ENCODE assay signal across 8 cellular contexts in the genomic region with DNA sequence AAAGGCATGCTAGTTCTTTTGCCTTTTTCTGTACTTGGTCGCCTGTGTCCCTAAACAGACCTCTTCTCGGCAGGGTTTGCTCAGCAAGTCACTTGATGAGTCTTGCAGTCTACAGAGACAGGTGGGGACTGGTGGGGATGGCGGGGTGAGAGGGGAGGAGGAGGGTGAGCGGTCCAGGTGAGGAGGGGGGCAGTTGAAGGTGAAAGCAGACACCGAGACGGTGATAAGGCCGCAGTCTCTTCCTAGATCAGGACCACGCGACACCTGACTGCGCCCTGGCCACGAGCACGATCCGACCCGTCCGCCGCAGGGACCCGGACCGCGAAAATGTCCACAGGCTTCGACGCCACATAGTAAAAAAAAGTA. TPM values are rescaled to one million over a fixed set of nuclear protein-coding genes. Genes with fewer than 3 reads are reported as not detected.
A peak's percentile ranks its signal among the peaks of the same experiment; 100 is the strongest.
DNase-seq lines count a peak whose midpoint lies in the region; ATAC-seq and TF ChIP-seq lines count a peak whose summit lies in the region.

No MANE protein-coding gene starts in this region.

- H3K9ac ChIP-seq in Karpas-422 (ENCODE audit: low read length): peak overlapping the region; percentile 94

- H3K4me3 Mint-ChIP-seq in activated T-cell treated with anti-CD3 and anti-CD28 coated beads, Interleukin-2, amount 50 U/mL, for 72 hours: peak overlapping the region; percentile 97

- H3K27me3 Mint-ChIP-seq in activated T-cell treated with anti-CD3 and anti-CD28 coated beads, Interleukin-2, amount 50 U/mL, for 72 hours (ENCODE audit: low read depth): no peaks in the 10 kb centered on the region

- H3K36me3 Mint-ChIP-seq in activated T-cell treated with anti-CD3 and anti-CD28 coated beads, Interleukin-2, amount 50 U/mL, for 72 hours (ENCODE audit: insufficient read depth in 2 of 2): peaks cover 4 to 30% of the 10 kb centered on the region in 2 donors

- DNase-seq in AG04450 (ENCODE audit: low read depth, low spot score) (no peak), Karpas-422 (no peak), left cardiac atrium (no peak), sigmoid colon (no peak), LoVo (ENCODE audit: low spot score) (no peak)
- DNase-seq in activated T-cell treated with anti-CD3 and anti-CD28 coated beads, Interleukin-2, amount 50 U/mL, for 72 hours: peak; percentile 40 to 51

- peaks cover 22% of the 10 kb centered on the region for H3K4me1 ChIP-seq in Karpas-422 (ENCODE audit: low read length)
- H3K4me1 ChIP-seq in sigmoid colon: peaks cover 0 to 13% (median 9%) of the 10 kb centered on the region in 4 donors

- H3K4me1 Mint-ChIP-seq in activated T-cell treated with anti-CD3 and anti-CD28 coated beads, Interleukin-2, amount 50 U/mL, for 72 hours (ENCODE audit: low read depth): peaks cover 49% of the 10 kb centered on the region

- H3K27ac ChIP-seq in AG04450 (ENCODE audit: low read depth, low read length): peak overlapping the region; percentile 72
- peak overlapping the region; percentile 82 for H3K27ac ChIP-seq in Karpas-422 (ENCODE audit: low read length)
- H3K27ac ChIP-seq in sigmoid colon: peak overlapping the region; percentile 81 to 88 (median 86)

- intact Hi-C loops in left cardiac atrium (cut with DNase I): no loop called here
- intact Hi-C loops in sigmoid colon (cut with DNase I): loop anchor here (5.0 kb wide), 1 partner anchor 754 kb away; the partner anchor contains the start of gene SDHAF3

- peak overlapping the region; percentile 96 for H3K4me3 ChIP-seq in AG04450 (ENCODE audit: low read depth, low read length)
- H3K4me3 ChIP-seq in Karpas-422 (ENCODE audit: low read length): peak overlapping the region; percentile 96
- peak overlapping the region; percentile 71 to 87 (median 78) for H3K4me3 ChIP-seq in sigmoid colon

- peak; percentile 6 for ATAC-seq in GM19025 (IDR thresholded peaks at IDR 0.05; ENCODE audit: low read depth, unreplicated experiment)
- ATAC-seq in activated T-cell treated with anti-CD3 and anti-CD28 coated beads, Interleukin-2, amount 50 U/mL, for 72 hours (replicated peaks in 1 of 2): peak; percentile 23 to 26
- peak; percentile 4 to 29 for ATAC-seq in left cardiac atrium
- ATAC-seq in HG03196 (IDR thresholded peaks at IDR 0.05; ENCODE audit: unreplicated experiment): no peak

- no peaks in the 10 kb centered on the region for H3K9me3 Mint-ChIP-seq in activated T-cell treated with anti-CD3 and anti-CD28 coated beads, Interleukin-2, amount 50 U/mL, for 72 hours

- H3K79me2 ChIP-seq in Karpas-422 (ENCODE audit: low read length): peaks cover 29% of the 10 kb centered on the region

- 1 to 4% methylated on average over 21 of the region's 21 CpGs for WGBS in sigmoid colon, 2 donors

- H3K4me2 ChIP-seq in Karpas-422 (ENCODE audit: low read depth, low read length, poor library complexity, severe bottlenecking): peak overlapping the region; percentile 99

- H3K9me3 ChIP-seq in AG04450 (ENCODE audit: control insufficient read depth, insufficient read depth, low read length) (no peaks in the 10 kb centered on the region; the same call in 1 of the 2 replicates), Karpas-422 (ENCODE audit: low read length) (no peaks in the 10 kb centered on the region), sigmoid colon (no peaks in the 10 kb centered on the region)

- H3K27ac Mint-ChIP-seq in activated T-cell treated with anti-CD3 and anti-CD28 coated beads, Interleukin-2, amount 50 U/mL, for 72 hours: peak overlapping the region; percentile 97

- peaks cover 11% of the 10 kb centered on the region for H3K36me3 ChIP-seq in Karpas-422 (ENCODE audit: insufficient read depth, low read length)
- H3K36me3 ChIP-seq in sigmoid colon: peaks cover 0 to 16% (median 0%) of the 10 kb centered on the region in 4 donors

- no peaks in the 10 kb centered on the region for H3K9me2 ChIP-seq in Karpas-422 (replicated peaks; ENCODE audit: insufficient read depth, low read length)

- POLR2A ChIA-PET in AG04450 (lab: Yijun Ruan, JAX): no interaction called here

- peak overlapping the region; percentile 82 for H2AFZ ChIP-seq in Karpas-422 (ENCODE audit: low read length)

- no peak for TF ChIP-seq POLR2A in sigmoid colon (IDR thresholded peaks at IDR 0.05)

- TF ChIP-seq CTCF in AG04450 (IDR thresholded peaks at IDR 0.05; ENCODE audit: low read depth, low read length) (no peak), sigmoid colon (IDR thresholded peaks at IDR 0.05) (no peak)

- H4K20me1 ChIP-seq in Karpas-422 (ENCODE audit: insufficient read depth, low read depth, low read length): no peaks in the 10 kb centered on the region

- no peaks in the 10 kb centered on the region for H3K27me3 ChIP-seq in AG04450 (ENCODE audit: control insufficient read depth, insufficient read depth, low read length)
- no peaks in the 10 kb centered on the region for H3K27me3 ChIP-seq in Karpas-422 (ENCODE audit: low read length)
- H3K27me3 ChIP-seq in sigmoid colon: no peaks in the 10 kb centered on the region

- no peak for TF ChIP-seq EP300 in sigmoid colon (IDR thresholded peaks at IDR 0.05)

- CTCF ChIA-PET in AG04450 (lab: Charles Lee): interaction anchor here (1.1 to 1.6 kb wide), 3 partner anchors 15 to 297 kb away, joined by 3 to 11 read pairs (median 3); no protein-coding TSS in a partner anchor

RNA-seq across cellular contexts. Expression of gene ASNS, which starts 0.6 kb away (rescaled TPM):
- polyA plus RNA-seq in AG04450 (2011; rRNA removed) (113 and 117 TPM in 2 replicates), sigmoid colon (10 to 100 TPM in 2 of 3 donors, 1 to 10 TPM in 1; 6.6 to 45.7 (median 28.4) TPM)
- 85.8 and 96.4 TPM in 2 replicates for polyA minus RNA-seq in AG04450 (2011; rRNA and poly(A)+ RNA removed)
- 313 and 501 TPM in 2 replicates for total RNA-seq in Karpas-422 (2014; rRNA removed; shearing (Covaris generic); ENCODE audit: low replicate concordance)
- 100 to 1,000 TPM; 338 to 383 TPM for total RNA-seq in activated T-cell treated with anti-CD3 and anti-CD28 coated beads, Interleukin-2, amount 50 U/mL, for 72 hours
- total RNA-seq in left cardiac atrium (10 to 100 TPM; 10.1 to 17.9 TPM), sigmoid colon (10 to 100 TPM; 14.1 to 23.5 (median 22.1) TPM)

Comparison
In these comparisons a context has a peak if more than half of its experiments do, and no peak if none do; other contexts are left out.
1. DNase-seq: peak in activated T-cell treated with anti-CD3 and anti-CD28 coated beads, Interleukin-2, amount 50 U/mL, for 72 hours (2 of 2); none in AG04450 (single experiment), Karpas-422 (single experiment), left cardiac atrium (single experiment), sigmoid colon (single experiment) and LoVo (single experiment).
2. RNA of gene ASNS, which starts 0.6 kb away (total RNA-seq): 313 to 501 TPM in Karpas-422 and 338 to 383 TPM in activated T-cell treated with anti-CD3 and anti-CD28 coated beads, Interleukin-2, amount 50 U/mL, for 72 hours; 14.1 to 23.5 TPM in sigmoid colon and 10.1 to 17.9 TPM in left cardiac atrium; every median in the first group is over 10 times any median in the second.
3. Peak in every context shown above with its lines, with median percentiles within 50 percentile points of each other: H3K27ac ChIP-seq and H3K4me3 ChIP-seq.